Comparison of ENCODE assay signal across 1 cellular context in genomic region chr1:200886590-200886989, GRCh38.
A peak's percentile ranks its signal among the peaks of the same experiment; 100 is the strongest.
TF ChIP-seq lines count a peak whose summit lies in the region.

No MANE protein-coding gene starts in this region.

TF ChIP-seq in K562, 482 proteins besides CTCF, POLR2A, EP300 and RAD21 (continued from another document and continues in another):
- no peak for TF ChIP-seq PRDM10 (IDR thresholded peaks at IDR 0.05; ENCODE audit: partially characterized antibody)
- TF ChIP-seq HMGN3 (IDR thresholded peaks at IDR 0.05; ENCODE audit: borderline replicate concordance, extremely low read depth, insufficient read length, low read depth, low read length), result no peak
- TF ChIP-seq RCOR1 (IDR thresholded peaks at IDR 0.05; ENCODE audit: borderline replicate concordance in 1 of 2, low read depth in 2 of 2, low read length in 2 of 2), result peak in 1 of 2 experiments; percentile 38; a peak in 1 of 4 replicates
- peak; percentile 81; the same call in 1 of the 2 replicates for TF ChIP-seq CUX1 (CRISPR knock-in tag; IDR thresholded peaks at IDR 0.05)
- peak; percentile 75; the same call in 1 of the 2 replicates for TF ChIP-seq PYGO2 (tag; IDR thresholded peaks at IDR 0.05)
- TF ChIP-seq ZNF121 (CRISPR knock-in tag; conservative IDR thresholded peaks at IDR 0.05), result no peak
- TF ChIP-seq BRD4 (IDR thresholded peaks at IDR 0.05), result no peak
- peak; percentile 80 for TF ChIP-seq DIDO1 (tag; IDR thresholded peaks at IDR 0.05; ENCODE audit: low read depth)
- TF ChIP-seq TEAD4 (IDR thresholded peaks at IDR 0.05; ENCODE audit: low read length), result peak; percentile 38; the same call in 1 of the 2 replicates
- no peak for TF ChIP-seq TEAD4 (CRISPR knock-in tag; IDR thresholded peaks at IDR 0.05; ENCODE audit: borderline replicate concordance)
- peak; percentile 71; the same call in 1 of the 2 replicates for TF ChIP-seq E2F3 (CRISPR knock-in tag; IDR thresholded peaks at IDR 0.05)
- peak; percentile 95 for TF ChIP-seq ZNF311 (CRISPR knock-in tag; IDR thresholded peaks at IDR 0.05)
- TF ChIP-seq ZNF655 (CRISPR knock-in tag; IDR thresholded peaks at IDR 0.05), result no peak
- TF ChIP-seq TRIM24 (IDR thresholded peaks at IDR 0.05), result 0 out of 4 replicates have a peak, but pooled peaks of 1 of the 2 experiments have one; percentile 16
- peak; percentile 70; the same call in 1 of the 2 replicates for TF ChIP-seq HINFP (tag; conservative IDR thresholded peaks at IDR 0.05; ENCODE audit: low read depth)
- 0 out of 2 replicates have a peak, but pooled peaks have one; percentile 43 for TF ChIP-seq NR2F6 (CRISPR knock-in tag; IDR thresholded peaks at IDR 0.05)
- TF ChIP-seq CREB3 (tag; conservative IDR thresholded peaks at IDR 0.05; ENCODE audit: low read depth), result peak; percentile 92
- TF ChIP-seq PTTG1 (tag; IDR thresholded peaks at IDR 0.05; ENCODE audit: low read depth), result peak; percentile 85
- TF ChIP-seq PTRF (tag; IDR thresholded peaks at IDR 0.05), result peak; percentile 78
- peak; percentile 93 for TF ChIP-seq ZNF766 (CRISPR knock-in tag; conservative IDR thresholded peaks at IDR 0.05)
- no peak for TF ChIP-seq ZNF3 (CRISPR knock-in tag; IDR thresholded peaks at IDR 0.05)
- TF ChIP-seq COPS2 (conservative IDR thresholded peaks at IDR 0.05), result no peak
- TF ChIP-seq ATF1 (CRISPR knock-in tag; IDR thresholded peaks at IDR 0.05), result no peak
- TF ChIP-seq ATF1 (tag; IDR thresholded peaks at IDR 0.05), result peak; percentile 21; the same call in 1 of the 2 replicates
- TF ChIP-seq SMAD3 (CRISPR knock-in tag; conservative IDR thresholded peaks at IDR 0.05), result peak; percentile 97
- no peak for TF ChIP-seq JUND (IDR thresholded peaks at IDR 0.05; ENCODE audit: borderline replicate concordance, low read depth, low read length)
- peak; percentile 11; the same call in 1 of the 3 replicates for TF ChIP-seq JUND (tag; IDR thresholded peaks at IDR 0.05; ENCODE audit: borderline replicate concordance, low read depth, low read length)
- peak; percentile 95 for TF ChIP-seq ZNF583 (CRISPR knock-in tag; IDR thresholded peaks at IDR 0.05)
- peak; percentile 89 for TF ChIP-seq MEF2D (tag; conservative IDR thresholded peaks at IDR 0.05; ENCODE audit: low read depth)
- TF ChIP-seq RNF219 (CRISPR knock-in tag; IDR thresholded peaks at IDR 0.05), result no peak
- peak; percentile 41; the same call in 1 of the 2 replicates for TF ChIP-seq SOX6 (IDR thresholded peaks at IDR 0.05)
- peak; percentile 19; the same call in 1 of the 2 replicates for TF ChIP-seq CBFA2T2 (conservative IDR thresholded peaks at IDR 0.05)
- TF ChIP-seq PHF21A (IDR thresholded peaks at IDR 0.05; ENCODE audit: borderline replicate concordance, low read depth), result no peak
- TF ChIP-seq ATF4 (CRISPR knock-in tag; IDR thresholded peaks at IDR 0.05), result peak; percentile 85
- TF ChIP-seq ARID1B (IDR thresholded peaks at IDR 0.05), result peak; percentile 59
- no peak for TF ChIP-seq ZNF133 (CRISPR knock-in tag; IDR thresholded peaks at IDR 0.05)
- TF ChIP-seq GMEB1 (CRISPR knock-in tag; IDR thresholded peaks at IDR 0.05), result peak; percentile 53
- TF ChIP-seq ZNF449 (CRISPR knock-in tag; IDR thresholded peaks at IDR 0.05), result peak; percentile 86; the same call in 1 of the 2 replicates
- no peak for TF ChIP-seq SMARCE1 (IDR thresholded peaks at IDR 0.05)
- peak; percentile 94 for TF ChIP-seq KLF6 (CRISPR knock-in tag; IDR thresholded peaks at IDR 0.05; ENCODE audit: borderline replicate concordance)
- no peak for TF ChIP-seq IRF2 (CRISPR knock-in tag; IDR thresholded peaks at IDR 0.05)
- peak; percentile 83; the same call in 1 of the 2 replicates for TF ChIP-seq ZNF41 (CRISPR knock-in tag; conservative IDR thresholded peaks at IDR 0.05)
- peak; percentile 35; the same call in 1 of the 2 replicates for TF ChIP-seq LCOR (CRISPR knock-in tag; IDR thresholded peaks at IDR 0.05)
- TF ChIP-seq ZBED1 (IDR thresholded peaks at IDR 0.05), result no peak
- peak; percentile 82 for TF ChIP-seq ZNF134 (CRISPR knock-in tag; conservative IDR thresholded peaks at IDR 0.05)
- peak; percentile 89 for TF ChIP-seq ZBTB17 (CRISPR knock-in tag; IDR thresholded peaks at IDR 0.05)
- peak; percentile 83; the same call in 1 of the 2 replicates for TF ChIP-seq HDAC8 (tag; IDR thresholded peaks at IDR 0.05)
